Comparison of ENCODE assay signal across 8 cellular contexts in the genomic region with DNA sequence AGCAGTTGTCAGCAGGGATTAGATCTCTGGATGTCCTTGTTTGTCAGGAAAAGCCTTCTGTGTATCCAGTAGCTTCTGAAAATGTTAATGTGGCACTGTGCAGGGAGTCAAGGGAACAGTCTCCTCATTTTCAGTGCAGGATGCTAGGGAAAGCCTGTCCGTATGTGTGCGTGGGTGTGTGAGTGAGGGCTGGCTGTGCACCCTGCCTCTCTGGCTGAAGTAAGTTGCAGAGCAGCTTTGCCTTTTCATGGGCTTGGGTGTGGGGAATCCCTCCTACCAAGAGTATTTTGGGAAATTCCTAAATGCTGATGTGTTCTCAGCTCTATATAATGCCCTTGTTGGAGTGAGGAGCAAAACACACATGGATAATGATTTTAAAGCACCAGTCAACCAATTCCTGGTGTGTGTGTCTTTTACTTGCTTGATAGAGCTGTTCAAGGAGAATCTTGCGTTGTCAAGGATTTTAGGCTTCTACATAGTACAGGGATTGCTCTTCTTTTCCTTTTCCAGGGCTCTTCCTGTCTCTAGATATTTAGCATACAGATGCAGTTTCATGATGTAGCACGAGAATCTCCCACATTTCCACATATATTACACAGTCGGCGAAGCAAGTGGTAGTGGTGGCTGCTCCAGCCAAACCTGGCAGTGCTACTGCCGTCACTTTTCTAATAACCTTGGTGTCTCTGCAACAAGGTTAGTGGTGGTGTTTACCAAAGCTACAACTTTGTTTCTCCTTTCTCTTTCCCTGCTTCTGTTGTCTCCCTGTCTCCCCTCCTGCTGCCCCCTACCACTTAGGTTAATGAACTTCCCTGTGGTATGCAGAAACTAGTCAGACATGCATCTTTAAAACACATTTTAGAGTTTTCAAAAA.
DNase-seq lines count a peak whose midpoint lies in the region; ATAC-seq and TF ChIP-seq lines count a peak whose summit lies in the region.

No MANE protein-coding gene starts in this region.

- no peaks in the 10 kb centered on the region for H3K9me3 ChIP-seq in SJSA1 (replicated peaks)
- H3K9me3 ChIP-seq in ovary, result no peaks in the 10 kb centered on the region

- TF ChIP-seq POLR2A in ovary (IDR thresholded peaks at IDR 0.05), result no peak

- DNase-seq in Daoy (ENCODE audit: low read depth), result peak; percentile 64
- peak; percentile 72 to 77 for DNase-seq in SJSA1 (ENCODE audit: low read depth in 1 of 2, low spot score in 2 of 2)
- DNase-seq in foreskin melanocyte, result peak; percentile 53
- DNase-seq in ovary, result peak; percentile 68 to 81 (median 69)
- no peak for DNase-seq in activated naive CD4-positive, alpha-beta T cell (lab: John Stamatoyannopoulos, UW)
- no peak for DNase-seq in activated gamma-delta T cell (lab: John Stamatoyannopoulos, UW)

- H3K4me1 ChIP-seq in SJSA1 (replicated peaks) (peaks cover 44% of the 10 kb centered on the region), ovary (ENCODE audit: insufficient read depth) (peaks cover 5% of the 10 kb centered on the region)

- TF ChIP-seq EP300 in ovary (IDR thresholded peaks at IDR 0.05), result no peak

- intact Hi-C loops in ovary (cut with DNase I), result loop anchor here in 1 of 4 donors (10.0 kb wide), 1 partner anchor 90 kb away; the partner anchor contains the start of gene MCU

- H3K27me3 ChIP-seq in SJSA1 (replicated peaks) (no peaks in the 10 kb centered on the region), ovary (no peaks in the 10 kb centered on the region)

- H3K27ac ChIP-seq in SJSA1 (no peak overlapping the region), ovary (no peak overlapping the region)

- H3K36me3 ChIP-seq in SJSA1, result no peaks in the 10 kb centered on the region
- H3K36me3 ChIP-seq in ovary, result no peaks in the 10 kb centered on the region

- no peak for TF ChIP-seq CTCF in ovary (IDR thresholded peaks at IDR 0.05)

- ATAC-seq in GM21825 (IDR thresholded peaks at IDR 0.05; ENCODE audit: unreplicated experiment), result no peak
- no peak for ATAC-seq in GM21515 (IDR thresholded peaks at IDR 0.05; ENCODE audit: unreplicated experiment)

- 17 to 24% (median 17%) methylated on average over 7 of the region's 7 CpGs for WGBS in ovary, 3 donors

- H3K4me3 ChIP-seq in SJSA1, result no peak overlapping the region
- H3K4me3 ChIP-seq in ovary, result no peak overlapping the region

Comparison
In these comparisons a context has a peak if more than half of its experiments do, and no peak if none do; other contexts are left out.
1. DNase-seq: peak in Daoy (single experiment), SJSA1 (2 of 2), foreskin melanocyte (single experiment) and ovary (5 of 5); none in activated naive CD4-positive, alpha-beta T cell (0 of 4) and activated gamma-delta T cell (single experiment).